In the genomic region with DNA sequence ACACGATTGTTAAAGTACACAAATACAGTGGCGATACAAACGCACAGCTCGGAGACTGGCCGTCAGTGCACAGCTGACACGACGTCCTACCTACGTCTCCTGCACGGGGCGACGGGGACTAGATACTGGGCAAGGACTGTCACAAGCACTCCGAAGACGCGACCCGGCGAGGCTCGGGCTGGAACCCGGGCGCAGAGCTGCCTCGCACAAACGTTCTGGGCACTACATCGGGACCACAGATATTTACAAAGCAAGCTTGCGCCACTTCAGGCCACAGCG, we compare ENCODE assay signal across 9 cellular contexts. TPM values are rescaled to one million over a fixed set of nuclear protein-coding genes. Genes with fewer than 3 reads are reported as not detected.
DNase-seq lines count a peak whose midpoint lies in the region; ATAC-seq and TF ChIP-seq lines count a peak whose summit lies in the region.
"Had no signal": no experiment of that assay in that cellular context is flagged by ENCODE, and none has a peak within 500 bp of the region (broad histone marks: within the 10 kb centered on the region; RNA-seq: fewer than 3 reads in every experiment).

No MANE protein-coding gene starts in this region.

- WGBS in tibial nerve, 2 donors = 67 to 77% methylated on average over 24 of the region's 24 CpGs

- H3K9me3 ChIP-seq in breast epithelium (no peaks in the 10 kb centered on the region), tibial nerve (no peaks in the 10 kb centered on the region)

- peak overlapping the region; percentile 88 for H3K27ac Mint-ChIP-seq in activated T-cell treated with anti-CD3 and anti-CD28 coated beads, Interleukin-2, amount 50 U/mL, for 24 hours
- peak overlapping the region; percentile 21 for H3K27ac Mint-ChIP-seq in mesothelial cell of epicardium

- no peaks in the 10 kb centered on the region for H3K9me3 Mint-ChIP-seq in activated T-cell treated with anti-CD3 and anti-CD28 coated beads, Interleukin-2, amount 50 U/mL, for 24 hours
- H3K9me3 Mint-ChIP-seq in activated T-cell treated with anti-CD3 and anti-CD28 coated beads, Interleukin-2, amount 50 U/mL, for 4 hours = no peaks in the 10 kb centered on the region
- no peaks in the 10 kb centered on the region for H3K9me3 Mint-ChIP-seq in mesothelial cell of epicardium

- TF ChIP-seq POLR2A in breast epithelium (IDR thresholded peaks at IDR 0.05) (no peak), tibial nerve (IDR thresholded peaks at IDR 0.05) (no peak)

- TF ChIP-seq EP300 in tibial nerve (IDR thresholded peaks at IDR 0.05) = no peak

- no peak for DNase-seq in activated T-cell treated with anti-CD3 and anti-CD28 coated beads, Interleukin-2, amount 50 U/mL, for 24 hours
- no peak for DNase-seq in activated T-cell treated with anti-CD3 and anti-CD28 coated beads, Interleukin-2, amount 50 U/mL, for 4 hours
- DNase-seq in breast epithelium (ENCODE audit: low spot score in 2 of 2) = no peak
- DNase-seq in mesothelial cell of epicardium (ENCODE audit: low spot score in 2 of 2, unreplicated experiment in 2 of 2) = no peak
- no peak for DNase-seq in tibial nerve (ENCODE audit: low spot score in 2 of 2)
- DNase-seq in stimulated activated CD4-positive, alpha-beta T cell treated with anti-CD3 and anti-CD28 coated beads, Interleukin-2, amount 100 ng/mL, for 48 hours = no peak
- no peak for DNase-seq in effector CD8-positive, alpha-beta T cell (lab: John Stamatoyannopoulos, UW)
- no peak for DNase-seq in SHP77 (lab: John Stamatoyannopoulos, UW)
- DNase-seq: SHP77 treated with DMSO at 0.1 percent for 48 hours had no signal

- H3K4me3 Mint-ChIP-seq in activated T-cell treated with anti-CD3 and anti-CD28 coated beads, Interleukin-2, amount 50 U/mL, for 24 hours = no peak overlapping the region
- no peak overlapping the region for H3K4me3 Mint-ChIP-seq in activated T-cell treated with anti-CD3 and anti-CD28 coated beads, Interleukin-2, amount 50 U/mL, for 4 hours
- no peak overlapping the region for H3K4me3 Mint-ChIP-seq in mesothelial cell of epicardium

- intact Hi-C loops in breast epithelium (cut with DNase I; ENCODE audit: low total_unique reads) = loop anchor here (10.0 kb wide), 1 partner anchor 82 kb away; no protein-coding TSS in a partner anchor

- no peak for ATAC-seq in activated T-cell treated with anti-CD3 and anti-CD28 coated beads, Interleukin-2, amount 50 U/mL, for 4 hours

- H3K27me3 ChIP-seq in breast epithelium (no peaks in the 10 kb centered on the region), tibial nerve (no peaks in the 10 kb centered on the region)

- H3K4me1 Mint-ChIP-seq in activated T-cell treated with anti-CD3 and anti-CD28 coated beads, Interleukin-2, amount 50 U/mL, for 24 hours (ENCODE audit: low read depth) = peaks cover 69% of the 10 kb centered on the region
- H3K4me1 Mint-ChIP-seq in activated T-cell treated with anti-CD3 and anti-CD28 coated beads, Interleukin-2, amount 50 U/mL, for 4 hours (ENCODE audit: low read depth) = peaks cover 50% of the 10 kb centered on the region
- H3K4me1 Mint-ChIP-seq in mesothelial cell of epicardium = peaks cover 6% of the 10 kb centered on the region

- H3K4me1 ChIP-seq in breast epithelium (peaks cover 48 to 66% of the 10 kb centered on the region in 2 donors), tibial nerve (peaks cover 24 to 97% (median 80%) of the 10 kb centered on the region in 4 donors)

- H3K4me3 ChIP-seq in breast epithelium = peak overlapping the region in 1 of 3 donors; percentile 19
- H3K4me3 ChIP-seq in tibial nerve = no peak overlapping the region

- H3K36me3 Mint-ChIP-seq in activated T-cell treated with anti-CD3 and anti-CD28 coated beads, Interleukin-2, amount 50 U/mL, for 24 hours (ENCODE audit: low read depth) = peaks cover 78% of the 10 kb centered on the region
- H3K36me3 Mint-ChIP-seq in activated T-cell treated with anti-CD3 and anti-CD28 coated beads, Interleukin-2, amount 50 U/mL, for 4 hours (ENCODE audit: insufficient read depth) = peaks cover 22% of the 10 kb centered on the region
- peaks cover 16% of the 10 kb centered on the region for H3K36me3 Mint-ChIP-seq in mesothelial cell of epicardium

- H3K36me3 ChIP-seq in breast epithelium (peaks cover 5% of the 10 kb centered on the region), tibial nerve (peaks cover 4 to 63% (median 32%) of the 10 kb centered on the region in 3 donors)

- H3K27ac ChIP-seq in breast epithelium (peak overlapping the region; percentile 79 to 85), tibial nerve (peak overlapping the region; percentile 70 to 91 (median 82))

- H3K27me3 Mint-ChIP-seq in activated T-cell treated with anti-CD3 and anti-CD28 coated beads, Interleukin-2, amount 50 U/mL, for 24 hours = no peaks in the 10 kb centered on the region
- no peaks in the 10 kb centered on the region for H3K27me3 Mint-ChIP-seq in activated T-cell treated with anti-CD3 and anti-CD28 coated beads, Interleukin-2, amount 50 U/mL, for 4 hours (ENCODE audit: low read depth)
- H3K27me3 Mint-ChIP-seq in mesothelial cell of epicardium (ENCODE audit: low read depth) = no peaks in the 10 kb centered on the region

- TF ChIP-seq CTCF in breast epithelium (IDR thresholded peaks at IDR 0.05) = no peak
- TF ChIP-seq CTCF in mesothelial cell of epicardium (IDR thresholded peaks at IDR 0.05; ENCODE audit: unreplicated experiment) = no peak
- TF ChIP-seq CTCF in tibial nerve (IDR thresholded peaks at IDR 0.05) = no peak

RNA-seq across cellular contexts. Expression of gene SLC16A3, which starts 13.8 kb away (rescaled TPM):
- total RNA-seq in activated T-cell treated with anti-CD3 and anti-CD28 coated beads, Interleukin-2, amount 50 U/mL, for 4 hours = 10 to 100 TPM; 22.0 to 31.5 (median 26.3) TPM
- total RNA-seq in breast epithelium (10 to 100 TPM; 10.2 to 22.6 (median 17.3) TPM), mesothelial cell of epicardium (62.0 to 68.8 TPM (median 67.3 TPM) in 3 replicates), tibial nerve (10 to 100 TPM; 10.5 to 36.0 (median 21.4) TPM)

RNA-seq across cellular contexts. Expression of gene CCDC57, which starts 30.0 kb away (rescaled TPM):
- 10 to 100 TPM; 48.9 to 64.6 (median 60.5) TPM for total RNA-seq in activated T-cell treated with anti-CD3 and anti-CD28 coated beads, Interleukin-2, amount 50 U/mL, for 4 hours
- 10 to 100 TPM; 13.4 to 56.9 (median 52.8) TPM for total RNA-seq in breast epithelium
- 90.4 to 92.1 TPM (median 91.5 TPM) in 3 replicates for total RNA-seq in mesothelial cell of epicardium
- total RNA-seq in tibial nerve = 10 to 100 TPM; 33.5 to 91.2 (median 47.9) TPM

RNA-seq across cellular contexts. Expression of gene CSNK1D, which starts 30.9 kb away (rescaled TPM):
- total RNA-seq in activated T-cell treated with anti-CD3 and anti-CD28 coated beads, Interleukin-2, amount 50 U/mL, for 4 hours = 100 to 1,000 TPM; 152 to 170 (median 164) TPM
- 10 to 100 TPM; 50.7 to 85.9 (median 75.2) TPM for total RNA-seq in breast epithelium
- total RNA-seq in mesothelial cell of epicardium = 202 to 212 TPM (median 204 TPM) in 3 replicates
- 100 to 1,000 TPM in 3 of 4 donors, 10 to 100 TPM in 1; 93.9 to 160 (median 124) TPM for total RNA-seq in tibial nerve
